Comparison of ENCODE assay signal across 1 cellular context in the genomic region with DNA sequence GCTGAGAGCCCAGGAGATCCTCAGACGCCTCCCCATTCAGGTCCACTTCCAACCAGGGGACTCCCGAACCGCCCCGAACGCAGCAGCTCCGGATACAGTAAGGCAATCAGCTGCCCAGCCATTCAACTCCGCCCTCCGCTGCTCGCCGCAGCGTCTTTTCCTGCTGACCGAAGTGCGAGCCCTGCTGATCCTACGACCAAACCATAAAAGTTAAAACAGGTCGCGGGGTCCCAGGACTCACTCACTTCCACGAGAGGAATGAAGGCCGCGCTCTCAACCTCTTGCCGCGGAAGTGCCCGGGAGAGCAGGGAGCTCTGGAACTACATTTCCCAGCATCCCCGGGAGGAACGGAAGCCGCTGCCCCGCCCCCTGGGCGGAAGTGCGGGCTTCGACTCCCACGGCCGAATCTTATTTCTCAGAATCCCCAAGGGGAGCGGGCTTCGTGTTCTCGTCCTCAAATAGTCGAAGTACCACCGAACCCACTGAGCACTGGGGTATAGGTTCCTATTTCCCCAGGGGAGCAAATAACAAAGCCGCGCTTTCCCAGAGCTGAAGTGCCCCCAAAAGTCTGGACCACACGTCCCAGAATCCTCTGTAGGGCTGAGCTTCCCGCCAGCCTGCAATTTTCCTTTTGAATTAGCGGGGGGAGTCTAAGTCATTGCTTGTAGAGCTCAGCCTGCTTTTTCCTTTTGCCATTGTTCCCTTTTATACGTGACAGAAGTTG.
TF ChIP-seq lines count a peak whose summit lies in the region.

TSS of gene ZNF45 (minus strand) at position 298 of the 724 bp plus-strand sequence. CDS start 13,097 bp downstream, outside the sequence.

TF ChIP-seq in GM12878, 131 proteins besides CTCF, POLR2A, EP300 and RAD21 (continued from another document and continues in another):
- peak; percentile 97 for TF ChIP-seq ZBTB40 (IDR thresholded peaks at IDR 0.05; ENCODE audit: borderline replicate concordance)
- TF ChIP-seq, protein P1, sequence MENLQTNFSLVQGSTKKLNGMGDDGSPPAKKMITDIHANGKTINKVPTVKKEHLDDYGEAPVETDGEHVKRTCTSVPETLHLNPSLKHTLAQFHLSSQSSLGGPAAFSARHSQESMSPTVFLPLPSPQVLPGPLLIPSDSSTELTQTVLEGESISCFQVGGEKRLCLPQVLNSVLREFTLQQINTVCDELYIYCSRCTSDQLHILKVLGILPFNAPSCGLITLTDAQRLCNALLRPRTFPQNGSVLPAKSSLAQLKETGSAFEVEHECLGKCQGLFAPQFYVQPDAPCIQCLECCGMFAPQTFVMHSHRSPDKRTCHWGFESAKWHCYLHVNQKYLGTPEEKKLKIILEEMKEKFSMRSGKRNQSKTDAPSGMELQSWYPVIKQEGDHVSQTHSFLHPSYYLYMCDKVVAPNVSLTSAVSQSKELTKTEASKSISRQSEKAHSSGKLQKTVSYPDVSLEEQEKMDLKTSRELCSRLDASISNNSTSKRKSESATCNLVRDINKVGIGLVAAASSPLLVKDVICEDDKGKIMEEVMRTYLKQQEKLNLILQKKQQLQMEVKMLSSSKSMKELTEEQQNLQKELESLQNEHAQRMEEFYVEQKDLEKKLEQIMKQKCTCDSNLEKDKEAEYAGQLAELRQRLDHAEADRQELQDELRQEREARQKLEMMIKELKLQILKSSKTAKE (IDR thresholded peaks at IDR 0.05; ENCODE audit: low read depth, poor library complexity, severe bottlenecking), result no peak
- TF ChIP-seq RELA (IDR thresholded peaks at IDR 0.05; ENCODE audit: borderline replicate concordance, partially characterized antibody), result no peak
- no peak for TF ChIP-seq SUPT20H (IDR thresholded peaks at IDR 0.05; ENCODE audit: borderline replicate concordance, control insufficient read depth, low read depth, low read length)
- no peak for TF ChIP-seq IRF3 (IDR thresholded peaks at IDR 0.05)
- TF ChIP-seq RFX5 (IDR thresholded peaks at IDR 0.05; ENCODE audit: low read depth, low read length), result no peak
- TF ChIP-seq NR2F1 (conservative IDR thresholded peaks at IDR 0.05), result peak; percentile 49; the same call in 1 of the 2 replicates
- TF ChIP-seq IRF4 (IDR thresholded peaks at IDR 0.05; ENCODE audit: low read depth, low read length), result no peak
- TF ChIP-seq SMC3 (IDR thresholded peaks at IDR 0.05; ENCODE audit: borderline replicate concordance, low read length), result no peak
- peak; percentile 43; the same call in 1 of the 2 replicates for TF ChIP-seq MXI1 (IDR thresholded peaks at IDR 0.05; ENCODE audit: low read depth, low read length)
- TF ChIP-seq CREB1 (IDR thresholded peaks at IDR 0.05; ENCODE audit: low read depth), result 0 out of 2 replicates have a peak, but pooled peaks have one; percentile 48
- no peak; the same call in none of the 2 replicates for TF ChIP-seq PML (IDR thresholded peaks at IDR 0.05; ENCODE audit: low read length)
- TF ChIP-seq, protein P2, sequence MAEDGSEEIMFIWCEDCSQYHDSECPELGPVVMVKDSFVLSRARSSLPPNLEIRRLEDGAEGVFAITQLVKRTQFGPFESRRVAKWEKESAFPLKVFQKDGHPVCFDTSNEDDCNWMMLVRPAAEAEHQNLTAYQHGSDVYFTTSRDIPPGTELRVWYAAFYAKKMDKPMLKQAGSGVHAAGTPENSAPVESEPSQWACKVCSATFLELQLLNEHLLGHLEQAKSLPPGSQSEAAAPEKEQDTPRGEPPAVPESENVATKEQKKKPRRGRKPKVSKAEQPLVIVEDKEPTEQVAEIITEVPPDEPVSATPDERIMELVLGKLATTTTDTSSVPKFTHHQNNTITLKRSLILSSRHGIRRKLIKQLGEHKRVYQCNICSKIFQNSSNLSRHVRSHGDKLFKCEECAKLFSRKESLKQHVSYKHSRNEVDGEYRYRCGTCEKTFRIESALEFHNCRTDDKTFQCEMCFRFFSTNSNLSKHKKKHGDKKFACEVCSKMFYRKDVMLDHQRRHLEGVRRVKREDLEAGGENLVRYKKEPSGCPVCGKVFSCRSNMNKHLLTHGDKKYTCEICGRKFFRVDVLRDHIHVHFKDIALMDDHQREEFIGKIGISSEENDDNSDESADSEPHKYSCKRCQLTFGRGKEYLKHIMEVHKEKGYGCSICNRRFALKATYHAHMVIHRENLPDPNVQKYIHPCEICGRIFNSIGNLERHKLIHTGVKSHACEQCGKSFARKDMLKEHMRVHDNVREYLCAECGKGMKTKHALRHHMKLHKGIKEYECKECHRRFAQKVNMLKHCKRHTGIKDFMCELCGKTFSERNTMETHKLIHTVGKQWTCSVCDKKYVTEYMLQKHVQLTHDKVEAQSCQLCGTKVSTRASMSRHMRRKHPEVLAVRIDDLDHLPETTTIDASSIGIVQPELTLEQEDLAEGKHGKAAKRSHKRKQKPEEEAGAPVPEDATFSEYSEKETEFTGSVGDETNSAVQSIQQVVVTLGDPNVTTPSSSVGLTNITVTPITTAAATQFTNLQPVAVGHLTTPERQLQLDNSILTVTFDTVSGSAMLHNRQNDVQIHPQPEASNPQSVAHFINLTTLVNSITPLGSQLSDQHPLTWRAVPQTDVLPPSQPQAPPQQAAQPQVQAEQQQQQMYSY (CRISPR knock-in tag; IDR thresholded peaks at IDR 0.05), result no peak
- no peak for TF ChIP-seq NRF1 (conservative IDR thresholded peaks at IDR 0.05; ENCODE audit: low read depth, low read length)
- TF ChIP-seq KLF5 (IDR thresholded peaks at IDR 0.05; ENCODE audit: partially characterized antibody), result peak; percentile 63
- no peak for TF ChIP-seq ZZZ3 (IDR thresholded peaks at IDR 0.05; ENCODE audit: control insufficient read depth, insufficient read length, low read depth)
- TF ChIP-seq DPF2 (IDR thresholded peaks at IDR 0.05), result 0 out of 2 replicates have a peak, but pooled peaks have one; percentile 27
- TF ChIP-seq SUZ12 (IDR thresholded peaks at IDR 0.05; ENCODE audit: unreplicated experiment), result no peak
- TF ChIP-seq MYC (IDR thresholded peaks at IDR 0.05; ENCODE audit: insufficient read depth, insufficient read length, insufficient replicate concordance, low read length, severe bottlenecking), result no peak
- TF ChIP-seq IKZF2 (IDR thresholded peaks at IDR 0.05), result peak; percentile 41 to 52; a peak in 2 of 4 replicates
- no peak for TF ChIP-seq ZNF217 (IDR thresholded peaks at IDR 0.05)
- no peak for TF ChIP-seq ZSCAN29 (IDR thresholded peaks at IDR 0.05)
- no peak for TF ChIP-seq GATAD2B (conservative IDR thresholded peaks at IDR 0.05; ENCODE audit: low read depth)
- 0 out of 2 replicates have a peak, but pooled peaks have one; percentile 12 for TF ChIP-seq TCF12 (IDR thresholded peaks at IDR 0.05; ENCODE audit: low read depth, low read length)
- no peak for TF ChIP-seq RUNX3 (IDR thresholded peaks at IDR 0.05; ENCODE audit: low read length)
- peak; percentile 92 for TF ChIP-seq MEF2B (IDR thresholded peaks at IDR 0.05; ENCODE audit: partially characterized antibody, poor library complexity, severe bottlenecking)
- TF ChIP-seq BRCA1 (IDR thresholded peaks at IDR 0.05; ENCODE audit: low read depth, low read length), result no peak
- peak; percentile 12 for TF ChIP-seq SP1 (IDR thresholded peaks at IDR 0.05; ENCODE audit: low read depth, low read length)
- TF ChIP-seq TBL1XR1 (IDR thresholded peaks at IDR 0.05; ENCODE audit: low read depth, low read length), result no peak
- TF ChIP-seq RAD51 (IDR thresholded peaks at IDR 0.05), result 0 out of 2 replicates have a peak, but pooled peaks have one; percentile 11
- TF ChIP-seq, protein P3, sequence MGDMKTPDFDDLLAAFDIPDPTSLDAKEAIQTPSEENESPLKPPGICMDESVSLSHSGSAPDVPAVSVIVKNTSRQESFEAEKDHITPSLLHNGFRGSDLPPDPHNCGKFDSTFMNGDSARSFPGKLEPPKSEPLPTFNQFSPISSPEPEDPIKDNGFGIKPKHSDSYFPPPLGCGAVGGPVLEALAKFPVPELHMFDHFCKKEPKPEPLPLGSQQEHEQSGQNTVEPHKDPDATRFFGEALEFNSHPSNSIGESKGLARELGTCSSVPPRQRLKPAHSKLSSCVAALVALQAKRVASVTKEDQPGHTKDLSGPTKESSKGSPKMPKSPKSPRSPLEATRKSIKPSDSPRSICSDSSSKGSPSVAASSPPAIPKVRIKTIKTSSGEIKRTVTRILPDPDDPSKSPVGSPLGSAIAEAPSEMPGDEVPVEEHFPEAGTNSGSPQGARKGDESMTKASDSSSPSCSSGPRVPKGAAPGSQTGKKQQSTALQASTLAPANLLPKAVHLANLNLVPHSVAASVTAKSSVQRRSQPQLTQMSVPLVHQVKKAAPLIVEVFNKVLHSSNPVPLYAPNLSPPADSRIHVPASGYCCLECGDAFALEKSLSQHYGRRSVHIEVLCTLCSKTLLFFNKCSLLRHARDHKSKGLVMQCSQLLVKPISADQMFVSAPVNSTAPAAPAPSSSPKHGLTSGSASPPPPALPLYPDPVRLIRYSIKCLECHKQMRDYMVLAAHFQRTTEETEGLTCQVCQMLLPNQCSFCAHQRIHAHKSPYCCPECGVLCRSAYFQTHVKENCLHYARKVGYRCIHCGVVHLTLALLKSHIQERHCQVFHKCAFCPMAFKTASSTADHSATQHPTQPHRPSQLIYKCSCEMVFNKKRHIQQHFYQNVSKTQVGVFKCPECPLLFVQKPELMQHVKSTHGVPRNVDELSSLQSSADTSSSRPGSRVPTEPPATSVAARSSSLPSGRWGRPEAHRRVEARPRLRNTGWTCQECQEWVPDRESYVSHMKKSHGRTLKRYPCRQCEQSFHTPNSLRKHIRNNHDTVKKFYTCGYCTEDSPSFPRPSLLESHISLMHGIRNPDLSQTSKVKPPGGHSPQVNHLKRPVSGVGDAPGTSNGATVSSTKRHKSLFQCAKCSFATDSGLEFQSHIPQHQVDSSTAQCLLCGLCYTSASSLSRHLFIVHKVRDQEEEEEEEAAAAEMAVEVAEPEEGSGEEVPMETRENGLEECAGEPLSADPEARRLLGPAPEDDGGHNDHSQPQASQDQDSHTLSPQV (IDR thresholded peaks at IDR 0.05), result no peak
- TF ChIP-seq YY1 (IDR thresholded peaks at IDR 0.05; ENCODE audit: low read depth, low read length), result 0 out of 2 replicates have a peak, but pooled peaks have one; percentile 16
- TF ChIP-seq WRNIP1 (IDR thresholded peaks at IDR 0.05; ENCODE audit: borderline replicate concordance, low read depth, low read length), result 0 out of 2 replicates have a peak, but pooled peaks have one; percentile 57
- no peak for TF ChIP-seq BMI1 (IDR thresholded peaks at IDR 0.05; ENCODE audit: borderline replicate concordance)
- no peak for TF ChIP-seq MTA3 (IDR thresholded peaks at IDR 0.05; ENCODE audit: borderline replicate concordance, low read length)
- TF ChIP-seq JUND (IDR thresholded peaks at IDR 0.05; ENCODE audit: low read depth, low read length), result no peak
- peak; percentile 62; the same call in 1 of the 2 replicates for TF ChIP-seq TARDBP (IDR thresholded peaks at IDR 0.05; ENCODE audit: borderline replicate concordance)
- TF ChIP-seq SREBF2 (IDR thresholded peaks at IDR 0.05; ENCODE audit: low read length), result peak; percentile 45; the same call in 1 of the 2 replicates
- no peak for TF ChIP-seq ASH2L (IDR thresholded peaks at IDR 0.05; ENCODE audit: borderline replicate concordance, low read depth)
- TF ChIP-seq BCL11A (IDR thresholded peaks at IDR 0.05; ENCODE audit: low read depth, low read length), result no peak
- peak; percentile 39; the same call in 1 of the 2 replicates for TF ChIP-seq LARP7 (IDR thresholded peaks at IDR 0.05)
- TF ChIP-seq SIX5 (IDR thresholded peaks at IDR 0.05; ENCODE audit: low read depth, low read length, severe bottlenecking), result peak; percentile 92
- TF ChIP-seq, protein P4, sequence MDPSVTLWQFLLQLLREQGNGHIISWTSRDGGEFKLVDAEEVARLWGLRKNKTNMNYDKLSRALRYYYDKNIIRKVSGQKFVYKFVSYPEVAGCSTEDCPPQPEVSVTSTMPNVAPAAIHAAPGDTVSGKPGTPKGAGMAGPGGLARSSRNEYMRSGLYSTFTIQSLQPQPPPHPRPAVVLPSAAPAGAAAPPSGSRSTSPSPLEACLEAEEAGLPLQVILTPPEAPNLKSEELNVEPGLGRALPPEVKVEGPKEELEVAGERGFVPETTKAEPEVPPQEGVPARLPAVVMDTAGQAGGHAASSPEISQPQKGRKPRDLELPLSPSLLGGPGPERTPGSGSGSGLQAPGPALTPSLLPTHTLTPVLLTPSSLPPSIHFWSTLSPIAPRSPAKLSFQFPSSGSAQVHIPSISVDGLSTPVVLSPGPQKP (IDR thresholded peaks at IDR 0.05; ENCODE audit: low read depth, low read length), result peak; percentile 88
- TF ChIP-seq ZNF274 (IDR thresholded peaks at IDR 0.05; ENCODE audit: insufficient read depth, insufficient read length), result no peak
- TF ChIP-seq HDAC6 (IDR thresholded peaks at IDR 0.05; ENCODE audit: unreplicated experiment), result no peak
